In genomic region chr9:127088724-127089615, GRCh38 we compare ENCODE assay signal across 1 cellular context.
TF ChIP-seq lines count a peak whose summit lies in the region.

No MANE protein-coding gene starts in this region.

TF ChIP-seq in SK-N-SH treated with all-trans-retinoic acid at 6 μM for 48 hours, 23 proteins besides CTCF, POLR2A, EP300 and RAD21 (continued from another document):
- TF ChIP-seq, protein P1, sequence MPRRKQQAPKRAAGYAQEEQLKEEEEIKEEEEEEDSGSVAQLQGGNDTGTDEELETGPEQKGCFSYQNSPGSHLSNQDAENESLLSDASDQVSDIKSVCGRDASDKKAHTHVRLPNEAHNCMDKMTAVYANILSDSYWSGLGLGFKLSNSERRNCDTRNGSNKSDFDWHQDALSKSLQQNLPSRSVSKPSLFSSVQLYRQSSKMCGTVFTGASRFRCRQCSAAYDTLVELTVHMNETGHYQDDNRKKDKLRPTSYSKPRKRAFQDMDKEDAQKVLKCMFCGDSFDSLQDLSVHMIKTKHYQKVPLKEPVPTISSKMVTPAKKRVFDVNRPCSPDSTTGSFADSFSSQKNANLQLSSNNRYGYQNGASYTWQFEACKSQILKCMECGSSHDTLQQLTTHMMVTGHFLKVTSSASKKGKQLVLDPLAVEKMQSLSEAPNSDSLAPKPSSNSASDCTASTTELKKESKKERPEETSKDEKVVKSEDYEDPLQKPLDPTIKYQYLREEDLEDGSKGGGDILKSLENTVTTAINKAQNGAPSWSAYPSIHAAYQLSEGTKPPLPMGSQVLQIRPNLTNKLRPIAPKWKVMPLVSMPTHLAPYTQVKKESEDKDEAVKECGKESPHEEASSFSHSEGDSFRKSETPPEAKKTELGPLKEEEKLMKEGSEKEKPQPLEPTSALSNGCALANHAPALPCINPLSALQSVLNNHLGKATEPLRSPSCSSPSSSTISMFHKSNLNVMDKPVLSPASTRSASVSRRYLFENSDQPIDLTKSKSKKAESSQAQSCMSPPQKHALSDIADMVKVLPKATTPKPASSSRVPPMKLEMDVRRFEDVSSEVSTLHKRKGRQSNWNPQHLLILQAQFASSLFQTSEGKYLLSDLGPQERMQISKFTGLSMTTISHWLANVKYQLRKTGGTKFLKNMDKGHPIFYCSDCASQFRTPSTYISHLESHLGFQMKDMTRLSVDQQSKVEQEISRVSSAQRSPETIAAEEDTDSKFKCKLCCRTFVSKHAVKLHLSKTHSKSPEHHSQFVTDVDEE (CRISPR knock-in tag; IDR thresholded peaks at IDR 0.05): no peak
- TF ChIP-seq, protein P2, sequence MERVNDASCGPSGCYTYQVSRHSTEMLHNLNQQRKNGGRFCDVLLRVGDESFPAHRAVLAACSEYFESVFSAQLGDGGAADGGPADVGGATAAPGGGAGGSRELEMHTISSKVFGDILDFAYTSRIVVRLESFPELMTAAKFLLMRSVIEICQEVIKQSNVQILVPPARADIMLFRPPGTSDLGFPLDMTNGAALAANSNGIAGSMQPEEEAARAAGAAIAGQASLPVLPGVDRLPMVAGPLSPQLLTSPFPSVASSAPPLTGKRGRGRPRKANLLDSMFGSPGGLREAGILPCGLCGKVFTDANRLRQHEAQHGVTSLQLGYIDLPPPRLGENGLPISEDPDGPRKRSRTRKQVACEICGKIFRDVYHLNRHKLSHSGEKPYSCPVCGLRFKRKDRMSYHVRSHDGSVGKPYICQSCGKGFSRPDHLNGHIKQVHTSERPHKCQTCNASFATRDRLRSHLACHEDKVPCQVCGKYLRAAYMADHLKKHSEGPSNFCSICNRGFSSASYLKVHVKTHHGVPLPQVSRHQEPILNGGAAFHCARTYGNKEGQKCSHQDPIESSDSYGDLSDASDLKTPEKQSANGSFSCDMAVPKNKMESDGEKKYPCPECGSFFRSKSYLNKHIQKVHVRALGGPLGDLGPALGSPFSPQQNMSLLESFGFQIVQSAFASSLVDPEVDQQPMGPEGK (CRISPR knock-in tag; IDR thresholded peaks at IDR 0.05; ENCODE audit: borderline replicate concordance): no peak
- no peak for TF ChIP-seq CSDC2 (CRISPR knock-in tag; IDR thresholded peaks at IDR 0.05)
- TF ChIP-seq ZFP3 (CRISPR knock-in tag; IDR thresholded peaks at IDR 0.05): no peak
- no peak for TF ChIP-seq ISL1 (CRISPR knock-in tag; IDR thresholded peaks at IDR 0.05)
- TF ChIP-seq ZNF565 (CRISPR knock-in tag; conservative IDR thresholded peaks at IDR 0.05; ENCODE audit: low read depth): no peak
